Comparison of ENCODE assay signal across 19 cellular contexts in the genomic region with DNA sequence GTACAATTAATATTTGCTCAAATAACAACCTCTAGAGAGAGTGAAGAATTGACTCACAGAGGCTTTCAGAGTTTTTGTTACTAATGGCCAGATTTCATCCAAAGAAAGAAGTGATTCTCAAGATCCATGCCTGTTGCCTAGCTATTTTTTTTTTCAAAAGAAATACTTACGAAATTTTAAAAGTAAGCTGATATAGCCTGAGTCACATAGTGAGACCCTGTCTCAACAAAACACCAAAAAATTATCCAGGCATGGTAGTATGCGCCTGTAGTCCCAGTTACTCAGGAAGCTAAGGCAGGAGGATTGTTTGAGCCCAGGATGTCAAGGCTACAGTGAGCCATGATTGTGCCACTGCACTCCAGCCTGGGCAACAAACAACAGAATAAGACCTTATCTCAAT. TPM values are rescaled to one million over a fixed set of nuclear protein-coding genes. Genes with fewer than 3 reads are reported as not detected.
DNase-seq lines count a peak whose midpoint lies in the region; ATAC-seq and TF ChIP-seq lines count a peak whose summit lies in the region.
"Had no signal": no experiment of that assay in that cellular context is flagged by ENCODE, and none has a peak within 500 bp of the region (broad histone marks: within the 10 kb centered on the region; RNA-seq: fewer than 3 reads in every experiment).

No MANE protein-coding gene starts in this region.

- intact Hi-C loops in Right ventricle myocardium inferior (cut with DNase I) (no loop called here), esophagus muscularis mucosa (cut with DNase I) (no loop called here), uterus (cut with DNase I; ENCODE audit: low total_unique reads) (no loop called here)

- peaks cover 4% of the 10 kb centered on the region for H3K79me2 ChIP-seq in parathyroid adenoma

- no peak overlapping the region for H3K9ac ChIP-seq in parathyroid adenoma

- peaks cover 21% of the 10 kb centered on the region for H3K36me3 ChIP-seq in right atrium auricular region
- H3K36me3 ChIP-seq in esophagus muscularis mucosa: peaks cover 0 to 23% (median 0%) of the 10 kb centered on the region in 4 donors
- H3K36me3 ChIP-seq in parathyroid adenoma (ENCODE audit: control insufficient read depth, insufficient read depth, low read length): no peaks in the 10 kb centered on the region
- H3K36me3 ChIP-seq in uterus: no peaks in the 10 kb centered on the region
- H3K36me3 ChIP-seq: BE2C, MG63, pancreas, tibial artery had no signal

- H3K27ac ChIP-seq in right atrium auricular region: peak overlapping the region; percentile 58 to 81
- H3K27ac ChIP-seq in esophagus muscularis mucosa (replicated peaks in 1 of 4): peak overlapping the region; percentile 53 to 65 (median 57)
- H3K27ac ChIP-seq in parathyroid adenoma: peak overlapping the region; percentile 91
- peak overlapping the region; percentile 69 to 78 for H3K27ac ChIP-seq in uterus
- H3K27ac ChIP-seq: pancreas had no signal

- H3K4me1 ChIP-seq in right atrium auricular region (peaks cover 0 to 76% of the 10 kb centered on the region in 2 donors), esophagus muscularis mucosa (peaks cover 38 to 59% (median 51%) of the 10 kb centered on the region in 4 donors), parathyroid adenoma (peaks cover 9% of the 10 kb centered on the region), uterus (peaks cover 0 to 15% of the 10 kb centered on the region in 2 donors)
- H3K4me1 ChIP-seq: pancreas had no signal

- H2AFZ ChIP-seq in parathyroid adenoma: no peak overlapping the region

- DNase-seq in right atrium auricular region (ENCODE audit: low spot score) (no peak), Right ventricle myocardium inferior (ENCODE audit: missing footprints) (no peak), esophagus muscularis mucosa (ENCODE audit: extremely low spot score) (no peak), uterus (no peak), NCI-H2081 (lab: John Stamatoyannopoulos, UW) (no peak), putamen (ENCODE audit: low spot score) (no peak), hypothalamus (lab: John Stamatoyannopoulos, UW) (no peak)
- DNase-seq: activated CD4-positive, alpha-beta T cell treated with anti-CD3 and anti-CD28 coated beads, Interleukin-2, amount 10 ng/mL, durations not matched to agents 7 days and 5 days; activated T-cell treated with anti-CD3 and anti-CD28 coated beads, Interleukin-2, amount 50 U/mL, for 48 hours; BE2C; effector CD4-positive, alpha-beta T cell; KBM-7; MG63; nephron progenitor cell; pancreas; stimulated activated naive CD8-positive, alpha-beta T cell treated with anti-CD3 and anti-CD28 coated beads, Interleukin-15, amount 100 ng/mL, for 72 hours; tibial artery had no signal

- TF ChIP-seq POLR2A in esophagus muscularis mucosa (IDR thresholded peaks at IDR 0.05; ENCODE audit: low read depth) (no peak), uterus (IDR thresholded peaks at IDR 0.05) (no peak)

- H3K27me3 ChIP-seq in right atrium auricular region (no peaks in the 10 kb centered on the region), esophagus muscularis mucosa (no peaks in the 10 kb centered on the region), parathyroid adenoma (ENCODE audit: control insufficient read depth, insufficient read depth, low read length) (no peaks in the 10 kb centered on the region), uterus (no peaks in the 10 kb centered on the region)
- H3K27me3 ChIP-seq: BE2C, MG63, pancreas, tibial artery had no signal

- no peak for ATAC-seq in Right ventricle myocardium inferior
- ATAC-seq: stimulated activated naive CD8-positive, alpha-beta T cell treated with anti-CD3 and anti-CD28 coated beads, Interleukin-15, amount 100 ng/mL, for 72 hours had no signal

- TF ChIP-seq CTCF in right atrium auricular region (IDR thresholded peaks at IDR 0.05) (no peak), esophagus muscularis mucosa (IDR thresholded peaks at IDR 0.05) (no peak), parathyroid adenoma (IDR thresholded peaks at IDR 0.05) (no peak), uterus (IDR thresholded peaks at IDR 0.05) (no peak)

- WGBS in esophagus muscularis mucosa: 70% methylated on average over 2 of the region's 2 CpGs

- no peak overlapping the region for H3K4me3 ChIP-seq in right atrium auricular region
- H3K4me3 ChIP-seq in esophagus muscularis mucosa: no peak overlapping the region
- H3K4me3 ChIP-seq in parathyroid adenoma (ENCODE audit: low read depth, low read length): no peak overlapping the region
- no peak overlapping the region for H3K4me3 ChIP-seq in uterus
- H3K4me3 ChIP-seq: MG63, pancreas, tibial artery had no signal

- no peaks in the 10 kb centered on the region for H3K9me3 ChIP-seq in right atrium auricular region
- H3K9me3 ChIP-seq in esophagus muscularis mucosa: no peaks in the 10 kb centered on the region
- H3K9me3 ChIP-seq in parathyroid adenoma (ENCODE audit: control insufficient read depth, low read length): no peaks in the 10 kb centered on the region
- H3K9me3 ChIP-seq in uterus: no peaks in the 10 kb centered on the region
- H3K9me3 ChIP-seq: BE2C, MG63, pancreas, tibial artery had no signal

- TF ChIP-seq EP300 in esophagus muscularis mucosa (IDR thresholded peaks at IDR 0.05): no peak

- H3K4me2 ChIP-seq in parathyroid adenoma (ENCODE audit: low read length): no peak overlapping the region

RNA-seq across cellular contexts. Expression of gene PALMD, which starts 14.6 kb away (rescaled TPM):
- 10 to 100 TPM; 55.0 to 78.7 TPM for total RNA-seq in right atrium auricular region
- 122 TPM for total RNA-seq in Right ventricle myocardium inferior
- total RNA-seq in esophagus muscularis mucosa: 10 to 100 TPM; 15.4 to 33.0 (median 27.5) TPM
- 10 to 100 TPM; 17.8 to 64.3 (median 40.6) TPM for total RNA-seq in uterus
- total RNA-seq: A673; activated CD4-positive, alpha-beta T cell treated with anti-CD3 and anti-CD28 coated beads, Interleukin-2, amount 10 ng/mL, durations not matched to agents 7 days and 5 days had no signal
